ENCODE assay signal across 32 cellular contexts in the genomic region with DNA sequence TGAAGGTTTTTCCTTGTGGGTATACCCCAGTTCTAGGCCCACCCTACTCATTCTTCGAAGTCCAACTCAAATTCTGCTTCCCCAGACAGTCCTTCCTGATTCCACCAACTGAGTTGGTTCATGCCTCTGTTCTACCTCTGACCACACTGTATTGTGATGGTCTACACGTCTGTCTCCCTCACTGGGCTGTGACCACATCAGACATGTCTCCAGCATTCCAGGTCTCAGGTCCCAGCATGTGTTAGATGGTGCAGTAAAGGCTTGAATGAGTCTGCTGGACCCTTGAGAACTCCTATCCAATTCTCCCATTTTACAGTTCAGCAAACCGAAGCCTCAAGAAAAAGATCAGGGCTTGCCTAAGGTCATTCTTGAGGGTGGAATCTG. TPM values are rescaled to one million over a fixed set of nuclear protein-coding genes. Genes with fewer than 3 reads are reported as not detected.
"Had no signal": no experiment of that assay in that cellular context is flagged by ENCODE, and none has a peak within 500 bp of the region (broad histone marks: within the 10 kb centered on the region; RNA-seq: fewer than 3 reads in every experiment).

No MANE protein-coding gene starts in this region.

- DNase-seq: activated CD4-positive, alpha-beta memory T cell treated with anti-CD3 and anti-CD28 coated beads, Interleukin-2, amount 10 ng/mL, durations not matched to agents 7 days and 5 days; activated CD4-positive, alpha-beta T cell treated with anti-CD3 and anti-CD28 coated beads for 1 hour; activated CD4-positive, alpha-beta T cell treated with anti-CD3 and anti-CD28 coated beads for 4 hours; activated CD4-positive, alpha-beta T cell treated with anti-CD3 and anti-CD28 coated beads, Interleukin-2, amount 10 ng/mL, durations not matched to agents 7 days and 5 days; activated CD4-positive, alpha-beta T cell treated with anti-CD3 and anti-CD28 coated beads, Interleukin-2, amount 50 U/mL, for 4 hours; activated CD8-positive, alpha-beta memory T cell treated with anti-CD3 and anti-CD28 coated beads, Interleukin-2, amount 50 U/mL, for 48 hours; activated gamma-delta T cell; activated naive CD4-positive, alpha-beta T cell; activated naive CD4-positive, alpha-beta T cell treated with anti-CD3 and anti-CD28 coated beads, Interleukin-2, amount 10 ng/mL, durations not matched to agents 7 days and 5 days; activated naive CD8-positive, alpha-beta T cell treated with anti-CD3 and anti-CD28 coated beads, Interleukin-2, amount 10 ng/mL, durations not matched to agents 7 days and 5 days; activated T-cell treated with anti-CD3 and anti-CD28 coated beads for 4 hours; activated T-cell treated with anti-CD3 and anti-CD28 coated beads, Interleukin-2, amount 50 U/mL, for 24 hours; activated T-cell treated with anti-CD3 and anti-CD28 coated beads, Interleukin-2, amount 50 U/mL, for 72 hours; brain microvascular endothelial cell; caudate nucleus; cortex of kidney; effector CD8-positive, alpha-beta T cell; esophagus squamous epithelium; foreskin melanocyte; T-helper 2 cell had no signal

- H3K4me1 ChIP-seq: ascending aorta had no signal

- H3K36me3 ChIP-seq: ascending aorta, brain microvascular endothelial cell, esophagus squamous epithelium, gastroesophageal sphincter had no signal

- ATAC-seq: activated naive CD4-positive, alpha-beta T cell treated with anti-CD3 and anti-CD28 coated beads, Interleukin-2, amount 50 U/mL, for 72 hours; activated T-cell treated with anti-CD3 and anti-CD28 coated beads, Interleukin-2, amount 50 U/mL, for 72 hours; gastroesophageal sphincter had no signal

- H3K27ac Mint-ChIP-seq: activated CD4-positive, alpha-beta memory T cell treated with anti-CD3 and anti-CD28 coated beads, Interleukin-2, amount 10 ng/mL, durations not matched to agents 7 days and 5 days; activated CD4-positive, alpha-beta T cell treated with anti-CD3 and anti-CD28 coated beads, Interleukin-2, amount 10 ng/mL, durations not matched to agents 7 days and 5 days; activated naive CD4-positive, alpha-beta T cell treated with anti-CD3 and anti-CD28 coated beads, Interleukin-2, amount 10 ng/mL, durations not matched to agents 7 days and 5 days; activated naive CD4-positive, alpha-beta T cell treated with anti-CD3 and anti-CD28 coated beads, Interleukin-2, amount 50 U/mL, for 72 hours; activated naive CD8-positive, alpha-beta T cell treated with anti-CD3 and anti-CD28 coated beads, Interleukin-2, amount 10 ng/mL, durations not matched to agents 7 days and 5 days; activated T-cell treated with anti-CD3 and anti-CD28 coated beads, Interleukin-2, amount 50 U/mL, for 24 hours; activated T-cell treated with anti-CD3 and anti-CD28 coated beads, Interleukin-2, amount 50 U/mL, for 72 hours had no signal

- H3K27ac ChIP-seq: ascending aorta, brain microvascular endothelial cell, epithelial cell of prostate, esophagus squamous epithelium, gastroesophageal sphincter had no signal

- H3K4me1 Mint-ChIP-seq: activated CD4-positive, alpha-beta memory T cell treated with anti-CD3 and anti-CD28 coated beads, Interleukin-2, amount 10 ng/mL, durations not matched to agents 7 days and 5 days; activated CD4-positive, alpha-beta T cell treated with anti-CD3 and anti-CD28 coated beads, Interleukin-2, amount 10 ng/mL, durations not matched to agents 7 days and 5 days; activated naive CD4-positive, alpha-beta T cell treated with anti-CD3 and anti-CD28 coated beads, Interleukin-2, amount 10 ng/mL, durations not matched to agents 7 days and 5 days; activated naive CD8-positive, alpha-beta T cell treated with anti-CD3 and anti-CD28 coated beads, Interleukin-2, amount 10 ng/mL, durations not matched to agents 7 days and 5 days had no signal

- H3K9me3 Mint-ChIP-seq: activated CD4-positive, alpha-beta memory T cell treated with anti-CD3 and anti-CD28 coated beads, Interleukin-2, amount 10 ng/mL, durations not matched to agents 7 days and 5 days; activated CD4-positive, alpha-beta T cell treated with anti-CD3 and anti-CD28 coated beads, Interleukin-2, amount 10 ng/mL, durations not matched to agents 7 days and 5 days; activated naive CD4-positive, alpha-beta T cell treated with anti-CD3 and anti-CD28 coated beads, Interleukin-2, amount 10 ng/mL, durations not matched to agents 7 days and 5 days; activated naive CD4-positive, alpha-beta T cell treated with anti-CD3 and anti-CD28 coated beads, Interleukin-2, amount 50 U/mL, for 72 hours; activated naive CD8-positive, alpha-beta T cell treated with anti-CD3 and anti-CD28 coated beads, Interleukin-2, amount 10 ng/mL, durations not matched to agents 7 days and 5 days; activated T-cell treated with anti-CD3 and anti-CD28 coated beads, Interleukin-2, amount 50 U/mL, for 24 hours; activated T-cell treated with anti-CD3 and anti-CD28 coated beads, Interleukin-2, amount 50 U/mL, for 72 hours had no signal

- FAIRE-seq: colon, endometrium, endothelial cell of umbilical vein had no signal

- H3K9me3 ChIP-seq: ascending aorta, esophagus squamous epithelium, gastroesophageal sphincter had no signal

- H3K36me3 Mint-ChIP-seq: activated naive CD4-positive, alpha-beta T cell treated with anti-CD3 and anti-CD28 coated beads, Interleukin-2, amount 10 ng/mL, durations not matched to agents 7 days and 5 days; activated naive CD4-positive, alpha-beta T cell treated with anti-CD3 and anti-CD28 coated beads, Interleukin-2, amount 50 U/mL, for 72 hours; activated naive CD8-positive, alpha-beta T cell treated with anti-CD3 and anti-CD28 coated beads, Interleukin-2, amount 10 ng/mL, durations not matched to agents 7 days and 5 days had no signal

- H3K4me3 Mint-ChIP-seq: activated CD4-positive, alpha-beta memory T cell treated with anti-CD3 and anti-CD28 coated beads, Interleukin-2, amount 10 ng/mL, durations not matched to agents 7 days and 5 days; activated CD4-positive, alpha-beta T cell treated with anti-CD3 and anti-CD28 coated beads, Interleukin-2, amount 10 ng/mL, durations not matched to agents 7 days and 5 days; activated naive CD4-positive, alpha-beta T cell treated with anti-CD3 and anti-CD28 coated beads, Interleukin-2, amount 10 ng/mL, durations not matched to agents 7 days and 5 days; activated naive CD8-positive, alpha-beta T cell treated with anti-CD3 and anti-CD28 coated beads, Interleukin-2, amount 10 ng/mL, durations not matched to agents 7 days and 5 days; activated T-cell treated with anti-CD3 and anti-CD28 coated beads, Interleukin-2, amount 50 U/mL, for 24 hours; activated T-cell treated with anti-CD3 and anti-CD28 coated beads, Interleukin-2, amount 50 U/mL, for 72 hours had no signal

- H3K4me3 ChIP-seq: ascending aorta, esophagus squamous epithelium, gastroesophageal sphincter had no signal

RNA-seq across cellular contexts. Expression of gene ATP2B2, which starts 2.8 kb away (rescaled TPM):
- total RNA-seq: activated CD4-positive, alpha-beta memory T cell treated with anti-CD3 and anti-CD28 coated beads, Interleukin-2, amount 10 ng/mL, durations not matched to agents 7 days and 5 days; activated CD4-positive, alpha-beta T cell treated with anti-CD3 and anti-CD28 coated beads, Interleukin-2, amount 10 ng/mL, durations not matched to agents 7 days and 5 days; activated naive CD4-positive, alpha-beta T cell treated with anti-CD3 and anti-CD28 coated beads, Interleukin-2, amount 50 U/mL, for 72 hours; activated naive CD8-positive, alpha-beta T cell treated with anti-CD3 and anti-CD28 coated beads, Interleukin-2, amount 10 ng/mL, durations not matched to agents 7 days and 5 days; activated T-cell treated with anti-CD3 and anti-CD28 coated beads, Interleukin-2, amount 50 U/mL, for 72 hours; ascending aorta; dermis microvascular lymphatic vessel endothelial cell; endothelial cell of umbilical vein; fibroblast of lung; fibroblast of villous mesenchyme; glomerular endothelial cell; T-helper 1 cell treated with Interleukin-12 subunit alpha and Interleukin-12 subunit beta and Interleukin-4 antibody, amounts not matched to agents 30 ng/mL and 1 ng/mL, for 36 hours had no signal
- polyA plus RNA-seq: endothelial cell of umbilical vein, fibroblast of lung had no signal
